In the genomic region with DNA sequence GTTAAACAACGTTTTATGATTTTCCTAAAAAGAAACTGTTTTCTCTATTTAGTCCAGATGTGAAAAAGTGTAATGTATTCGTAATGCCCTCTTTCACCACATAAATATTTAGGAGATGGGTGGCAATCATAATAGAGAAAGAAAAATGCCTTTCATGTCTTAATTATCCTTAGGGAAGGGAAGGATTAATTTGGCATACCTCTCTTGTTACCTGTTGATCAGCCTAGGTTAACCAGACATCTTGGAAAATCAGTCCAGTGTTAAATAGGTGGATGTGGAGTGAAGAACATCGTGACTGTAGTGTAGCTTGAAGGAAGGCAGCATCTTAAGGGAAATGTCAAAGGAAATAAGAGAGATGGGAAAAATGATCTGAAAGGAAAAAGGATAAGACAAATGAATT, we compare ENCODE assay signal across 37 cellular contexts.
"Had no signal": no experiment of that assay in that cellular context is flagged by ENCODE, and none has a peak within 500 bp of the region (broad histone marks: within the 10 kb centered on the region; RNA-seq: fewer than 3 reads in every experiment).

No MANE protein-coding gene starts in this region.

- H3K36me3 ChIP-seq: adrenal gland, breast epithelium had no signal

- H3K4me3 ChIP-seq: adrenal gland, breast epithelium, coronary artery, dorsolateral prefrontal cortex, esophagus muscularis mucosa, gastroesophageal sphincter had no signal

- H3K27me3 Mint-ChIP-seq: activated B cell treated with CpG ODN at 0.5 μM for 24 hours; activated CD4-positive, alpha-beta memory T cell treated with anti-CD3 and anti-CD28 coated beads for 36 hours; activated CD8-positive, alpha-beta memory T cell treated with anti-CD3 and anti-CD28 coated beads, Interleukin-2, amount 10 ng/mL, durations not matched to agents 7 days and 5 days; activated naive CD4-positive, alpha-beta T cell treated with anti-CD3 and anti-CD28 coated beads, Interleukin-2, amount 50 U/mL, for 24 hours; activated naive CD8-positive, alpha-beta T cell treated with anti-CD3 and anti-CD28 coated beads for 36 hours; activated naive CD8-positive, alpha-beta T cell treated with anti-CD3 and anti-CD28 coated beads, Interleukin-2, amount 50 U/mL, for 24 hours; brain; central memory CD8-positive, alpha-beta T cell; dendritic cell treated with granulocyte-macrophage colony-stimulating factor and Interleukin-4, amounts not matched to agents 40 ng/mL and 50 ng/mL, for 4 days; T-helper 17 cell had no signal

- H3K9me3 ChIP-seq: adrenal gland, breast epithelium, esophagus muscularis mucosa, gastroesophageal sphincter had no signal

- H3K27ac ChIP-seq: adrenal gland, breast epithelium, coronary artery, dorsolateral prefrontal cortex, esophagus muscularis mucosa, gastroesophageal sphincter, WERI-Rb-1 had no signal

- H3K27ac Mint-ChIP-seq: activated B cell treated with CpG ODN at 0.5 μM for 24 hours; activated CD4-positive, alpha-beta memory T cell treated with anti-CD3 and anti-CD28 coated beads for 36 hours; activated CD8-positive, alpha-beta memory T cell treated with anti-CD3 and anti-CD28 coated beads, Interleukin-2, amount 10 ng/mL, durations not matched to agents 7 days and 5 days; activated CD8-positive, alpha-beta T cell treated with anti-CD3 and anti-CD28 coated beads, Interleukin-2, amount 10 ng/mL, durations not matched to agents 7 days and 5 days; activated naive CD4-positive, alpha-beta T cell treated with anti-CD3 and anti-CD28 coated beads for 36 hours; activated naive CD4-positive, alpha-beta T cell treated with anti-CD3 and anti-CD28 coated beads, Interleukin-2, amount 50 U/mL, for 24 hours; activated naive CD8-positive, alpha-beta T cell treated with anti-CD3 and anti-CD28 coated beads for 36 hours; activated naive CD8-positive, alpha-beta T cell treated with anti-CD3 and anti-CD28 coated beads, Interleukin-2, amount 50 U/mL, for 24 hours; activated T-helper 1 cell treated with anti-CD3 and anti-CD28 coated beads, Interleukin-12 subunit alpha, Interleukin-12 subunit beta, Interleukin-2, Interleukin-4 antibody, amounts not matched to agents 30 ng/mL and 10 ng/mL and 1 ng/mL, durations not matched to agents 14 hours and 24 hours and 36 hours; activated T-helper 2 cell treated with anti-CD3 and anti-CD28 coated beads, Interferon-gamma antibody, Interleukin-2, Interleukin-4, amounts not matched to agents 10 μg/mL and 5 μg/mL and 100 μg/mL, durations not matched to agents 14 hours and 24 hours and 36 hours; dendritic cell treated with granulocyte-macrophage colony-stimulating factor and Interleukin-4, amounts not matched to agents 40 ng/mL and 50 ng/mL, for 4 days; endodermal cell; T-helper 17 cell; T-helper 2 cell treated with Interferon-gamma antibody and Interleukin-4, amounts not matched to agents 5 μg/mL and 100 μg/mL, for 36 hours had no signal

- H3K4me3 Mint-ChIP-seq: activated B cell treated with CpG ODN at 0.5 μM for 24 hours; activated CD4-positive, alpha-beta memory T cell treated with anti-CD3 and anti-CD28 coated beads for 36 hours; activated CD8-positive, alpha-beta memory T cell treated with anti-CD3 and anti-CD28 coated beads, Interleukin-2, amount 10 ng/mL, durations not matched to agents 7 days and 5 days; activated CD8-positive, alpha-beta T cell treated with anti-CD3 and anti-CD28 coated beads, Interleukin-2, amount 10 ng/mL, durations not matched to agents 7 days and 5 days; activated naive CD4-positive, alpha-beta T cell treated with anti-CD3 and anti-CD28 coated beads for 36 hours; activated naive CD4-positive, alpha-beta T cell treated with anti-CD3 and anti-CD28 coated beads, Interleukin-2, amount 50 U/mL, for 24 hours; activated naive CD8-positive, alpha-beta T cell treated with anti-CD3 and anti-CD28 coated beads for 36 hours; activated naive CD8-positive, alpha-beta T cell treated with anti-CD3 and anti-CD28 coated beads, Interleukin-2, amount 50 U/mL, for 24 hours; activated T-helper 1 cell treated with anti-CD3 and anti-CD28 coated beads, Interleukin-12 subunit alpha, Interleukin-12 subunit beta, Interleukin-2, Interleukin-4 antibody, amounts not matched to agents 30 ng/mL and 10 ng/mL and 1 ng/mL, durations not matched to agents 14 hours and 24 hours and 36 hours; brain; central memory CD8-positive, alpha-beta T cell; dendritic cell treated with granulocyte-macrophage colony-stimulating factor and Interleukin-4, amounts not matched to agents 40 ng/mL and 50 ng/mL, for 4 days; endodermal cell; T-helper 17 cell; T-helper 2 cell treated with Interferon-gamma antibody and Interleukin-4, amounts not matched to agents 5 μg/mL and 100 μg/mL, for 36 hours had no signal

- H3K27me3 ChIP-seq: adrenal gland, breast epithelium, dorsolateral prefrontal cortex, esophagus muscularis mucosa, gastroesophageal sphincter had no signal

- DNase-seq: activated B cell treated with CpG ODN at 0.5 μM for 24 hours; activated CD4-positive, alpha-beta memory T cell treated with anti-CD3 and anti-CD28 coated beads for 36 hours; activated CD4-positive, alpha-beta T cell treated with anti-CD3 and anti-CD28 coated beads for 48 hours; activated CD4-positive, alpha-beta T cell treated with anti-CD3 and anti-CD28 coated beads, Interleukin-2, amount 50 U/mL, for 1 hour; activated CD8-positive, alpha-beta memory T cell treated with anti-CD3 and anti-CD28 coated beads, Interleukin-2, amount 10 ng/mL, durations not matched to agents 7 days and 5 days; activated CD8-positive, alpha-beta memory T cell treated with anti-CD3 and anti-CD28 coated beads, Interleukin-2, amount 50 U/mL, for 4 hours; activated CD8-positive, alpha-beta T cell treated with anti-CD3 and anti-CD28 coated beads, Interleukin-2, amount 10 ng/mL, durations not matched to agents 7 days and 5 days; activated effector memory CD4-positive, alpha-beta T cell treated with anti-CD3 and anti-CD28 coated beads, Interleukin-2, amount 50 U/mL, for 16 hours; activated naive CD4-positive, alpha-beta T cell treated with anti-CD3 and anti-CD28 coated beads for 36 hours; activated naive CD8-positive, alpha-beta T cell treated with anti-CD3 and anti-CD28 coated beads for 36 hours; activated naive CD8-positive, alpha-beta T cell treated with anti-CD3 and anti-CD28 coated beads, Interleukin-2, amount 50 U/mL, for 24 hours; activated T-cell treated with anti-CD3 and anti-CD28 coated beads, Interleukin-2, amount 50 U/mL, for 1 hour; activated T-cell treated with anti-CD3 and anti-CD28 coated beads, Interleukin-2, amount 50 U/mL, for 48 hours; adrenal gland; amygdala; aorta; dorsolateral prefrontal cortex; effector memory CD4-positive, alpha-beta T cell; endodermal cell; erythroblast; foreskin melanocyte; head of caudate nucleus; T-helper 1 cell; T-helper 17 cell; T1000; WERI-Rb-1 had no signal

- H3K4me1 ChIP-seq: breast epithelium had no signal

- H3K9me3 Mint-ChIP-seq: activated B cell treated with CpG ODN at 0.5 μM for 24 hours; activated CD4-positive, alpha-beta memory T cell treated with anti-CD3 and anti-CD28 coated beads for 36 hours; activated naive CD4-positive, alpha-beta T cell treated with anti-CD3 and anti-CD28 coated beads for 36 hours; activated naive CD4-positive, alpha-beta T cell treated with anti-CD3 and anti-CD28 coated beads, Interleukin-2, amount 50 U/mL, for 24 hours; activated naive CD8-positive, alpha-beta T cell treated with anti-CD3 and anti-CD28 coated beads for 36 hours; activated naive CD8-positive, alpha-beta T cell treated with anti-CD3 and anti-CD28 coated beads, Interleukin-2, amount 50 U/mL, for 24 hours; activated T-helper 1 cell treated with anti-CD3 and anti-CD28 coated beads, Interleukin-12 subunit alpha, Interleukin-12 subunit beta, Interleukin-2, Interleukin-4 antibody, amounts not matched to agents 30 ng/mL and 10 ng/mL and 1 ng/mL, durations not matched to agents 14 hours and 24 hours and 36 hours; activated T-helper 2 cell treated with anti-CD3 and anti-CD28 coated beads, Interferon-gamma antibody, Interleukin-2, Interleukin-4, amounts not matched to agents 10 μg/mL and 5 μg/mL and 100 μg/mL, durations not matched to agents 14 hours and 24 hours and 36 hours; brain; central memory CD8-positive, alpha-beta T cell; dendritic cell treated with granulocyte-macrophage colony-stimulating factor and Interleukin-4, amounts not matched to agents 40 ng/mL and 50 ng/mL, for 4 days; endodermal cell; T-helper 2 cell treated with Interferon-gamma antibody and Interleukin-4, amounts not matched to agents 5 μg/mL and 100 μg/mL, for 36 hours had no signal

- H3K4me1 Mint-ChIP-seq: activated B cell treated with CpG ODN at 0.5 μM for 24 hours; central memory CD8-positive, alpha-beta T cell; endodermal cell had no signal
